ENCODE assay signal across 8 cellular contexts in genomic region chr6:99241905-99242534, GRCh38.
DNase-seq lines count a peak whose midpoint lies in the region; ATAC-seq, FAIRE-seq and TF ChIP-seq lines count a peak whose summit lies in the region.

No MANE protein-coding gene starts in this region.

- no peak for TF ChIP-seq POLR2A in HCT116 (IDR thresholded peaks at IDR 0.05; ENCODE audit: borderline replicate concordance, extremely low read depth, insufficient read depth, insufficient read length)

- peak; percentile 74 for TF ChIP-seq RAD21 in HCT116 (IDR thresholded peaks at IDR 0.05; ENCODE audit: low read depth)

- no peak for FAIRE-seq in urothelium cell line (lab: Jason Lieb, UNC)

- intact Hi-C loops in HCT116 (cut with micrococcal nuclease), result loop anchor here (1.0 to 10.0 kb wide), 2 partner anchors 90 to 1737 kb away; no protein-coding TSS in a partner anchor

- no peaks in the 10 kb centered on the region for H4K20me1 ChIP-seq in HCT116 (ENCODE audit: insufficient read depth)

- DNase-seq in DMS 273 treated with DMSO at 0.1 percent for 48 hours (lab: John Stamatoyannopoulos, UW) (peak; percentile 28), HCT116 (ENCODE audit: low read depth, low spot score) (peak; percentile 38), OCI-M1 (lab: John Stamatoyannopoulos, UW) (peak; percentile 73), foreskin melanocyte (peak; percentile 26), urothelium cell line (ENCODE audit: low spot score) (peak; percentile 23), NCI-H1436 treated with DMSO at 0.1 percent for 48 hours (lab: John Stamatoyannopoulos, UW) (no peak), CD1c-positive myeloid dendritic cell (ENCODE audit: extremely low spot score) (no peak)

- H3K9me3 ChIP-seq in HCT116 (ENCODE audit: control insufficient read depth in 1 of 2, insufficient read depth in 1 of 2, low read depth in 1 of 2, low read length in 2 of 2), result no peaks in the 10 kb centered on the region

- H3K79me2 ChIP-seq in HCT116 (ENCODE audit: insufficient read depth, low read length), result no peaks in the 10 kb centered on the region

- no peak overlapping the region for H3K27ac ChIP-seq in HCT116 (ENCODE audit: low read depth, low read length)

- ATAC-seq in HCT116 (peak; percentile 86), HG03521 (IDR thresholded peaks at IDR 0.05; ENCODE audit: unreplicated experiment) (no peak)

- POLR2A ChIA-PET in HCT116 (lab: Charles Lee), result no interaction called here

- H3K36me3 ChIP-seq in HCT116 (ENCODE audit: control insufficient read depth in 1 of 2, insufficient read depth in 2 of 2, low read length in 2 of 2), result no peaks in the 10 kb centered on the region

- no peak overlapping the region for H3K4me3 ChIP-seq in HCT116 (replicated peaks in 1 of 2; ENCODE audit: low read depth in 1 of 2, low read length in 2 of 2)

- RAD21 ChIA-PET in HCT116 (lab: Charles Lee; ENCODE audit: low non-redundant PET in 1 of 2, low total read pairs in 2 of 2, uncharacterized antibody in 2 of 2, unreplicated experiment in 2 of 2), result no interaction called here

- H3K9me2 ChIP-seq in HCT116 (ENCODE audit: insufficient read depth), result no peaks in the 10 kb centered on the region

- no peak overlapping the region for H3K4me2 ChIP-seq in HCT116 (ENCODE audit: low read length)

- no TSS peak for BruUV-seq in HCT116 (replicated peaks; lab: Mats Ljungman, UMichigan)

- peak; percentile 34 to 63 (median 42); a peak in 4 of 6 replicates for TF ChIP-seq CTCF in HCT116 (IDR thresholded peaks at IDR 0.05 in 2 of 3, conservative IDR thresholded peaks at IDR 0.05 in 1 of 3; ENCODE audit: borderline replicate concordance in 1 of 3, insufficient read depth in 1 of 3, low read depth in 2 of 3, low read length in 2 of 3)

- peaks cover 58% of the 10 kb centered on the region for H3K27me3 ChIP-seq in HCT116 (ENCODE audit: insufficient read depth, low read length)

- no peak overlapping the region for H3K9ac ChIP-seq in HCT116 (ENCODE audit: low read length)

- CTCF ChIA-PET in HCT116 (lab: Charles Lee), result interaction anchor here (0.8 to 2.5 kb wide), 13 partner anchors 8 to 1801 kb away, joined by 3 to 38 read pairs (median 4); no protein-coding TSS in a partner anchor

- H3K4me1 ChIP-seq in HCT116 (ENCODE audit: control insufficient read depth in 1 of 2, insufficient read depth in 2 of 2, low read length in 2 of 2), result no peaks in the 10 kb centered on the region

- no peak overlapping the region for H2AFZ ChIP-seq in HCT116 (ENCODE audit: low read depth, low read length, poor library complexity, severe bottlenecking)

TF ChIP-seq in HCT116, 20 proteins besides CTCF, POLR2A, EP300 and RAD21:
- TF ChIP-seq TCF7L2 (IDR thresholded peaks at IDR 0.05; ENCODE audit: borderline replicate concordance, extremely low read depth, insufficient read depth, insufficient read length), result no peak

Comparison
In these comparisons a context has a peak if more than half of its experiments do, and no peak if none do; other contexts are left out.
1. DNase-seq: peak in DMS 273 treated with DMSO at 0.1 percent for 48 hours (single experiment), HCT116 (single experiment), OCI-M1 (single experiment), foreskin melanocyte (single experiment) and urothelium cell line (single experiment); none in NCI-H1436 treated with DMSO at 0.1 percent for 48 hours (single experiment) and CD1c-positive myeloid dendritic cell (single experiment).